Comparison of ENCODE assay signal across 28 cellular contexts in genomic region chr10:84683550-84683949, GRCh38.
"Had no signal": no experiment of that assay in that cellular context is flagged by ENCODE, and none has a peak within 500 bp of the region (broad histone marks: within the 10 kb centered on the region; RNA-seq: fewer than 3 reads in every experiment).

No MANE protein-coding gene starts in this region.

- DNase-seq: activated CD4-positive, alpha-beta memory T cell treated with anti-CD3 and anti-CD28 coated beads, Interleukin-2, amount 10 ng/mL, durations not matched to agents 7 days and 5 days; activated CD4-positive, alpha-beta T cell treated with anti-CD3 and anti-CD28 coated beads for 36 hours; activated CD4-positive, alpha-beta T cell treated with anti-CD3 and anti-CD28 coated beads, Interleukin-2, amount 10 ng/mL, durations not matched to agents 24 days and 14 days; activated CD4-positive, alpha-beta T cell treated with anti-CD3 and anti-CD28 coated beads, Interleukin-2, amount 50 U/mL, for 4 hours; activated CD4-positive, CD25-positive, alpha-beta regulatory T cell; activated CD4-positive, CD25-positive, alpha-beta regulatory T cell treated with anti-CD3 and anti-CD28 coated beads, Interleukin-2, amount 50 U/mL, for 72 hours; activated CD8-positive, alpha-beta memory T cell treated with anti-CD3 and anti-CD28 coated beads, Interleukin-2, amount 50 U/mL, for 48 hours; activated gamma-delta T cell treated with Interleukin-2 at 50 U/mL for 16 hours; activated naive CD4-positive, alpha-beta T cell treated with anti-CD3 and anti-CD28 coated beads, Interleukin-2, amount 50 U/mL, for 16 hours; activated naive CD4-positive, alpha-beta T cell treated with Interleukin-2 at 50 U/mL for 16 hours; activated T-cell treated with anti-CD3 and anti-CD28 coated beads for 4 hours; activated T-cell treated with anti-CD3 and anti-CD28 coated beads, Interleukin-2, amount 50 U/mL, for 24 hours; activated T-cell treated with anti-CD3 and anti-CD28 coated beads, Interleukin-2, amount 50 U/mL, for 72 hours; amniotic stem cell; anterior cingulate cortex; brain microvascular endothelial cell; caudate nucleus; cortex of kidney; dermis blood vessel endothelial cell; effector CD4-positive, alpha-beta T cell; effector memory CD8-positive, alpha-beta T cell; foreskin melanocyte; heart right ventricle; T-helper 1 cell; T-helper 17 cell; T1000 had no signal

- H3K4me3 ChIP-seq: gastroesophageal sphincter, heart right ventricle had no signal

- H3K9me3 ChIP-seq: gastroesophageal sphincter, heart right ventricle had no signal

- H3K27me3 ChIP-seq: brain microvascular endothelial cell, gastroesophageal sphincter, heart right ventricle had no signal

- H3K27ac ChIP-seq: brain microvascular endothelial cell, epithelial cell of prostate, gastroesophageal sphincter, heart right ventricle had no signal

- H3K36me3 ChIP-seq: brain microvascular endothelial cell, gastroesophageal sphincter, heart right ventricle had no signal

- H3K4me1 ChIP-seq: gastroesophageal sphincter, heart right ventricle had no signal
